ENCODE assay signal across 6 cellular contexts in the genomic region with DNA sequence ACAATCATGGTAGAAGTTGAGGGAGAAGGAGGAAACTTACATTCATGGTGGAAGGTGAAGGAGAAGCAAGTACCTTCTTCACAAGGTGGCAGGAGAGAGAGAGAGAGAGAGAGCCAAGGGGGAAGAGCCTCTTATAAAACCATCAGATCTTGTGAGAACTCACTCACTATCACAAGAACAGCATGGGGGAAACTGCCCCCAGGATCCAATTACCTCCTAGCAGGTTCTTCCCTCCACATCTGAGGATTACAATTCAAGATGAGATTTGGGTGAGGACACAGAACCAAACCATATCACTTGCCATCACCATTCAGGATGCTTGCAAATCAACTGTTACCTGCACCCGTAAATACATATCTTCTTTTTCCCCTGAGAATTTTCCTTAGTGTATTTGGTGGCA. TPM values are rescaled to one million over a fixed set of nuclear protein-coding genes. Genes with fewer than 3 reads are reported as not detected.
"Had no signal": no experiment of that assay in that cellular context is flagged by ENCODE, and none has a peak within 500 bp of the region (broad histone marks: within the 10 kb centered on the region; RNA-seq: fewer than 3 reads in every experiment).

No MANE protein-coding gene starts in this region.

RNA-seq across cellular contexts. Expression of gene CYP2A7, which starts 44.2 kb away (rescaled TPM):
- total RNA-seq: GM23338, H1, H9, HepG2, HFFc6, HT1080 had no signal
